ENCODE assay signal across 14 cellular contexts in genomic region chr9:70481471-70481870, GRCh38.
DNase-seq lines count a peak whose midpoint lies in the region; ATAC-seq and TF ChIP-seq lines count a peak whose summit lies in the region.
"Had no signal": no experiment of that assay in that cellular context is flagged by ENCODE, and none has a peak within 500 bp of the region (broad histone marks: within the 10 kb centered on the region; RNA-seq: fewer than 3 reads in every experiment).

No MANE protein-coding gene starts in this region.

- TF ChIP-seq CTCF in right atrium auricular region (IDR thresholded peaks at IDR 0.05) = no peak
- TF ChIP-seq CTCF in left lung (IDR thresholded peaks at IDR 0.05) = no peak
- TF ChIP-seq CTCF in vagina (IDR thresholded peaks at IDR 0.05) = no peak

- H3K36me3 ChIP-seq in right atrium auricular region (no peaks in the 10 kb centered on the region), left lung (no peaks in the 10 kb centered on the region), skeletal muscle satellite cell (ENCODE audit: insufficient read depth, low read length) (no peaks in the 10 kb centered on the region), vagina (no peaks in the 10 kb centered on the region)

- H3K27ac ChIP-seq in right atrium auricular region (peak overlapping the region; percentile 90), left lung (peak overlapping the region; percentile 83 to 86), vagina (peak overlapping the region; percentile 95)

- H3K9me3 ChIP-seq in right atrium auricular region (no peaks in the 10 kb centered on the region), left lung (no peaks in the 10 kb centered on the region), skeletal muscle satellite cell (replicated peaks; ENCODE audit: low read length) (no peaks in the 10 kb centered on the region), vagina (no peaks in the 10 kb centered on the region)

- peak overlapping the region; percentile 92 for H3K9ac ChIP-seq in skeletal muscle satellite cell (ENCODE audit: low read depth, low read length)

- H3K27me3 ChIP-seq in right atrium auricular region (no peaks in the 10 kb centered on the region), left lung (no peaks in the 10 kb centered on the region), skeletal muscle satellite cell (ENCODE audit: control insufficient read depth, insufficient read depth, low read length) (no peaks in the 10 kb centered on the region), vagina (no peaks in the 10 kb centered on the region)

- H3K4me1 ChIP-seq in right atrium auricular region (peaks cover 0 to 96% of the 10 kb centered on the region in 2 donors), left lung (peaks cover 48 to 84% of the 10 kb centered on the region in 2 donors), skeletal muscle satellite cell (ENCODE audit: control insufficient read depth, insufficient read depth, low read length) (peaks cover 90% of the 10 kb centered on the region), vagina (peaks cover 97% of the 10 kb centered on the region)

- intact Hi-C loops in Right ventricle myocardium inferior (cut with DNase I) (loop anchor here (5.0 kb wide), 1 partner anchor 129 kb away; no protein-coding TSS in a partner anchor), left lung (cut with DNase I) (loop anchor here in 1 of 2 donors (5.0 to 10.0 kb wide), 3 partner anchors 59 to 127 kb away; no protein-coding TSS in a partner anchor), vagina (cut with DNase I) (loop anchor here (2.0 to 5.0 kb wide), 2 partner anchors 106 to 119 kb away; no protein-coding TSS in a partner anchor)

- TF ChIP-seq POLR2A in vagina (IDR thresholded peaks at IDR 0.05) = no peak

- H3K4me2 ChIP-seq in skeletal muscle satellite cell (ENCODE audit: low read length) = peak overlapping the region; percentile 77

- no peak overlapping the region for H3K4me3 ChIP-seq in right atrium auricular region
- H3K4me3 ChIP-seq in left lung = no peak overlapping the region
- H3K4me3 ChIP-seq in skeletal muscle satellite cell (ENCODE audit: low read length) = no peak overlapping the region
- no peak overlapping the region for H3K4me3 ChIP-seq in vagina

- DNase-seq in right atrium auricular region (ENCODE audit: low spot score) (no peak), Right ventricle myocardium inferior (ENCODE audit: missing footprints) (no peak), left lung (no peak), vagina (ENCODE audit: extremely low spot score in 2 of 2) (no peak), GOT3 (lab: John Stamatoyannopoulos, UW) (no peak), NCI-H2171 treated with DMSO at 0.1 percent for 48 hours (lab: John Stamatoyannopoulos, UW) (no peak), DMS153 (lab: John Stamatoyannopoulos, UW) (no peak)
- DNase-seq: ACHN; activated naive CD4-positive, alpha-beta T cell treated with anti-CD3 and anti-CD28 coated beads for 36 hours; KG1; NCI-H1436; NCI-H446 had no signal

- ATAC-seq in Right ventricle myocardium inferior (no peak), left lung (no peak)
- ATAC-seq: WTC11 had no signal
